1 cellular context compared by ENCODE assay signal in the genomic region with DNA sequence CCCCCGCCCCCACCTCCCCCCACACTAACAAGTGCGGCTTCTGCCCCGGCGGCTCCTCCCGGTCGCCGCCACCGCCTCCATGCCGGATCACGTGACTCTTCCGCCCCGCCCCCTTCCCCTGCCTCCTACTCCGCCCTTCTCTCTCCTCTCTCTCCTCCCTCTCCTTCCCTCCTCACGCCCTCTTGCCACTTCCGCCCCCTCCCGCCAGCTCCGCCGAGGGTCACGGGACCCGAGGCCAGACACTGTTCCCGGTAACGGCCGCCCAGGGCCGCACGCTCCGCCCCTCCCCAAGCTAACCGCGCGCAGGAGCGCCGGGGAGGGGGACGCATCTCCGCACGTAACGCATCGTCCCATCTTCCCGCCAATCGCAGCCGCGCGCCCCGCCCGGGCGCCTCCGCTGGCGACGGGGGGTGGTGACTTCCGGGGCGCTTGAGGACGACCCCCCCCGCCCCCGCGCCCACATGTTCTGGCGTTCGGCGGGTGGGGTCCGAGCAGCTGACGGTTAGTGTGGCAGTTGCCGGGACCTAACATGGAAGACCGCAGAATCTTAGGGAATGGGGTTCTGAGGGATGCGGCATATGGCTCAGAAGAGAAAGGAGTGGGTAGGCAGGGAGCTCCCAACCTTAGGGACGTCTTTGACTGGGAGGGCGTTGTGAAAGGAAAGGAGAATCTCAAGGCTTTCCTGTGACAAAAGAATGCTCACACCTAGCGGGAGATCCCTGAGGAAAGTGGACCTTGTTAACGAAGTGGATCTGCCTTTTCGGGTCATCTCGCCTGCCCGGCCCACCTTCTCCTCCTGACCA.
A peak's percentile ranks its signal among the peaks of the same experiment; 100 is the strongest.
TF ChIP-seq lines count a peak whose summit lies in the region.

A gene with protein sequence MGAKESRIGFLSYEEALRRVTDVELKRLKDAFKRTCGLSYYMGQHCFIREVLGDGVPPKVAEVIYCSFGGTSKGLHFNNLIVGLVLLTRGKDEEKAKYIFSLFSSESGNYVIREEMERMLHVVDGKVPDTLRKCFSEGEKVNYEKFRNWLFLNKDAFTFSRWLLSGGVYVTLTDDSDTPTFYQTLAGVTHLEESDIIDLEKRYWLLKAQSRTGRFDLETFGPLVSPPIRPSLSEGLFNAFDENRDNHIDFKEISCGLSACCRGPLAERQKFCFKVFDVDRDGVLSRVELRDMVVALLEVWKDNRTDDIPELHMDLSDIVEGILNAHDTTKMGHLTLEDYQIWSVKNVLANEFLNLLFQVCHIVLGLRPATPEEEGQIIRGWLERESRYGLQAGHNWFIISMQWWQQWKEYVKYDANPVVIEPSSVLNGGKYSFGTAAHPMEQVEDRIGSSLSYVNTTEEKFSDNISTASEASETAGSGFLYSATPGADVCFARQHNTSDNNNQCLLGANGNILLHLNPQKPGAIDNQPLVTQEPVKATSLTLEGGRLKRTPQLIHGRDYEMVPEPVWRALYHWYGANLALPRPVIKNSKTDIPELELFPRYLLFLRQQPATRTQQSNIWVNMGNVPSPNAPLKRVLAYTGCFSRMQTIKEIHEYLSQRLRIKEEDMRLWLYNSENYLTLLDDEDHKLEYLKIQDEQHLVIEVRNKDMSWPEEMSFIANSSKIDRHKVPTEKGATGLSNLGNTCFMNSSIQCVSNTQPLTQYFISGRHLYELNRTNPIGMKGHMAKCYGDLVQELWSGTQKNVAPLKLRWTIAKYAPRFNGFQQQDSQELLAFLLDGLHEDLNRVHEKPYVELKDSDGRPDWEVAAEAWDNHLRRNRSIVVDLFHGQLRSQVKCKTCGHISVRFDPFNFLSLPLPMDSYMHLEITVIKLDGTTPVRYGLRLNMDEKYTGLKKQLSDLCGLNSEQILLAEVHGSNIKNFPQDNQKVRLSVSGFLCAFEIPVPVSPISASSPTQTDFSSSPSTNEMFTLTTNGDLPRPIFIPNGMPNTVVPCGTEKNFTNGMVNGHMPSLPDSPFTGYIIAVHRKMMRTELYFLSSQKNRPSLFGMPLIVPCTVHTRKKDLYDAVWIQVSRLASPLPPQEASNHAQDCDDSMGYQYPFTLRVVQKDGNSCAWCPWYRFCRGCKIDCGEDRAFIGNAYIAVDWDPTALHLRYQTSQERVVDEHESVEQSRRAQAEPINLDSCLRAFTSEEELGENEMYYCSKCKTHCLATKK (N-terminal part only) (minus strand): TSS at position 92 of the 803 bp plus-strand sequence. CDS start 194 bp downstream, outside the sequence.

TF ChIP-seq in HepG2, 621 proteins besides CTCF, POLR2A, EP300 and RAD21 (continued from another document and continues in another):
- TF ChIP-seq, protein P1, sequence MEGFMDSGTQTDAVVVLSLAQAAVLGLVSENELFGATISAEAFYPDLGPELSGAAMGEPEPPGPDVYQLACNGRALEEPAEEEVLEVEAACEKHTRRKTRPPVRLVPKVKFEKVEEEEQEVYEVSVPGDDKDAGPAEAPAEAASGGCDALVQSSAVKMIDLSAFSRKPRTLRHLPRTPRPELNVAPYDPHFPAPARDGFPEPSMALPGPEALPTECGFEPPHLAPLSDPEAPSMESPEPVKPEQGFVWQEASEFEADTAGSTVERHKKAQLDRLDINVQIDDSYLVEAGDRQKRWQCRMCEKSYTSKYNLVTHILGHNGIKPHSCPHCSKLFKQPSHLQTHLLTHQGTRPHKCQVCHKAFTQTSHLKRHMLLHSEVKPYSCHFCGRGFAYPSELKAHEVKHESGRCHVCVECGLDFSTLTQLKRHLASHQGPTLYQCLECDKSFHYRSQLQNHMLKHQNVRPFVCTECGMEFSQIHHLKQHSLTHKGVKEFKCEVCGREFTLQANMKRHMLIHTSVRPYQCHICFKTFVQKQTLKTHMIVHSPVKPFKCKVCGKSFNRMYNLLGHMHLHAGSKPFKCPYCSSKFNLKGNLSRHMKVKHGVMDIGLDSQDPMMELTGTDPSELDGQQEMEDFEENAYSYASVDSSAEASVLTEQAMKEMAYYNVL (CRISPR knock-in tag; IDR thresholded peaks at IDR 0.05; ENCODE audit: borderline replicate concordance) = no peak; the same call in 1 of the 2 replicates
- TF ChIP-seq ZFP36 (IDR thresholded peaks at IDR 0.05; ENCODE audit: borderline replicate concordance, low read depth, low read length, partially characterized antibody) (no peak), ZNF550 (CRISPR knock-in tag; IDR thresholded peaks at IDR 0.05; ENCODE audit: borderline replicate concordance) (no peak), ZMYM2 (CRISPR knock-in tag; IDR thresholded peaks at IDR 0.05) (no peak), RFX1 (IDR thresholded peaks at IDR 0.05) (no peak), PRPF4 (IDR thresholded peaks at IDR 0.05; ENCODE audit: low read depth, low read length, poor library complexity, severe bottlenecking) (no peak), ZFP1 (CRISPR knock-in tag; IDR thresholded peaks at IDR 0.05) (no peak), ZSCAN9 (CRISPR knock-in tag; IDR thresholded peaks at IDR 0.05; ENCODE audit: borderline replicate concordance) (peak; percentile 42; the same call in 1 of the 2 replicates), ZNF343 (CRISPR knock-in tag; IDR thresholded peaks at IDR 0.05) (no peak; the same call in none of the 2 replicates), NFIB (CRISPR knock-in tag; IDR thresholded peaks at IDR 0.05; ENCODE audit: borderline replicate concordance) (no peak), MIXL1 (CRISPR knock-in tag; IDR thresholded peaks at IDR 0.05) (peak; percentile 74), HMG20A (CRISPR knock-in tag; IDR thresholded peaks at IDR 0.05; ENCODE audit: borderline replicate concordance) (peak; percentile 11; the same call in 1 of the 2 replicates)
- TF ChIP-seq, protein P2, sequence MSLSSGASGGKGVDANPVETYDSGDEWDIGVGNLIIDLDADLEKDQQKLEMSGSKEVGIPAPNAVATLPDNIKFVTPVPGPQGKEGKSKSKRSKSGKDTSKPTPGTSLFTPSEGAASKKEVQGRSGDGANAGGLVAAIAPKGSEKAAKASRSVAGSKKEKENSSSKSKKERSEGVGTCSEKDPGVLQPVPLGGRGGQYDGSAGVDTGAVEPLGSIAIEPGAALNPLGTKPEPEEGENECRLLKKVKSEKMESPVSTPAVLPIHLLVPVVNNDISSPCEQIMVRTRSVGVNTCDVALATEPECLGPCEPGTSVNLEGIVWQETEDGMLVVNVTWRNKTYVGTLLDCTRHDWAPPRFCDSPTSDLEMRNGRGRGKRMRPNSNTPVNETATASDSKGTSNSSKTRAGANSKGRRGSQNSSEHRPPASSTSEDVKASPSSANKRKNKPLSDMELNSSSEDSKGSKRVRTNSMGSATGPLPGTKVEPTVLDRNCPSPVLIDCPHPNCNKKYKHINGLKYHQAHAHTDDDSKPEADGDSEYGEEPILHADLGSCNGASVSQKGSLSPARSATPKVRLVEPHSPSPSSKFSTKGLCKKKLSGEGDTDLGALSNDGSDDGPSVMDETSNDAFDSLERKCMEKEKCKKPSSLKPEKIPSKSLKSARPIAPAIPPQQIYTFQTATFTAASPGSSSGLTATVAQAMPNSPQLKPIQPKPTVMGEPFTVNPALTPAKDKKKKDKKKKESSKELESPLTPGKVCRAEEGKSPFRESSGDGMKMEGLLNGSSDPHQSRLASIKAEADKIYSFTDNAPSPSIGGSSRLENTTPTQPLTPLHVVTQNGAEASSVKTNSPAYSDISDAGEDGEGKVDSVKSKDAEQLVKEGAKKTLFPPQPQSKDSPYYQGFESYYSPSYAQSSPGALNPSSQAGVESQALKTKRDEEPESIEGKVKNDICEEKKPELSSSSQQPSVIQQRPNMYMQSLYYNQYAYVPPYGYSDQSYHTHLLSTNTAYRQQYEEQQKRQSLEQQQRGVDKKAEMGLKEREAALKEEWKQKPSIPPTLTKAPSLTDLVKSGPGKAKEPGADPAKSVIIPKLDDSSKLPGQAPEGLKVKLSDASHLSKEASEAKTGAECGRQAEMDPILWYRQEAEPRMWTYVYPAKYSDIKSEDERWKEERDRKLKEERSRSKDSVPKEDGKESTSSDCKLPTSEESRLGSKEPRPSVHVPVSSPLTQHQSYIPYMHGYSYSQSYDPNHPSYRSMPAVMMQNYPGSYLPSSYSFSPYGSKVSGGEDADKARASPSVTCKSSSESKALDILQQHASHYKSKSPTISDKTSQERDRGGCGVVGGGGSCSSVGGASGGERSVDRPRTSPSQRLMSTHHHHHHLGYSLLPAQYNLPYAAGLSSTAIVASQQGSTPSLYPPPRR (CRISPR knock-in tag; IDR thresholded peaks at IDR 0.05; ENCODE audit: borderline replicate concordance) = peak; percentile 64
- TF ChIP-seq, protein P3, sequence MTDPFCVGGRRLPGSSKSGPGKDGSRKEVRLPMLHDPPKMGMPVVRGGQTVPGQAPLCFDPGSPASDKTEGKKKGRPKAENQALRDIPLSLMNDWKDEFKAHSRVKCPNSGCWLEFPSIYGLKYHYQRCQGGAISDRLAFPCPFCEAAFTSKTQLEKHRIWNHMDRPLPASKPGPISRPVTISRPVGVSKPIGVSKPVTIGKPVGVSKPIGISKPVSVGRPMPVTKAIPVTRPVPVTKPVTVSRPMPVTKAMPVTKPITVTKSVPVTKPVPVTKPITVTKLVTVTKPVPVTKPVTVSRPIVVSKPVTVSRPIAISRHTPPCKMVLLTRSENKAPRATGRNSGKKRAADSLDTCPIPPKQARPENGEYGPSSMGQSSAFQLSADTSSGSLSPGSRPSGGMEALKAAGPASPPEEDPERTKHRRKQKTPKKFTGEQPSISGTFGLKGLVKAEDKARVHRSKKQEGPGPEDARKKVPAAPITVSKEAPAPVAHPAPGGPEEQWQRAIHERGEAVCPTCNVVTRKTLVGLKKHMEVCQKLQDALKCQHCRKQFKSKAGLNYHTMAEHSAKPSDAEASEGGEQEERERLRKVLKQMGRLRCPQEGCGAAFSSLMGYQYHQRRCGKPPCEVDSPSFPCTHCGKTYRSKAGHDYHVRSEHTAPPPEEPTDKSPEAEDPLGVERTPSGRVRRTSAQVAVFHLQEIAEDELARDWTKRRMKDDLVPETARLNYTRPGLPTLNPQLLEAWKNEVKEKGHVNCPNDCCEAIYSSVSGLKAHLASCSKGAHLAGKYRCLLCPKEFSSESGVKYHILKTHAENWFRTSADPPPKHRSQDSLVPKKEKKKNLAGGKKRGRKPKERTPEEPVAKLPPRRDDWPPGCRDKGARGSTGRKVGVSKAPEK (CRISPR knock-in tag; IDR thresholded peaks at IDR 0.05; ENCODE audit: borderline replicate concordance) = no peak
- TF ChIP-seq, protein P4, sequence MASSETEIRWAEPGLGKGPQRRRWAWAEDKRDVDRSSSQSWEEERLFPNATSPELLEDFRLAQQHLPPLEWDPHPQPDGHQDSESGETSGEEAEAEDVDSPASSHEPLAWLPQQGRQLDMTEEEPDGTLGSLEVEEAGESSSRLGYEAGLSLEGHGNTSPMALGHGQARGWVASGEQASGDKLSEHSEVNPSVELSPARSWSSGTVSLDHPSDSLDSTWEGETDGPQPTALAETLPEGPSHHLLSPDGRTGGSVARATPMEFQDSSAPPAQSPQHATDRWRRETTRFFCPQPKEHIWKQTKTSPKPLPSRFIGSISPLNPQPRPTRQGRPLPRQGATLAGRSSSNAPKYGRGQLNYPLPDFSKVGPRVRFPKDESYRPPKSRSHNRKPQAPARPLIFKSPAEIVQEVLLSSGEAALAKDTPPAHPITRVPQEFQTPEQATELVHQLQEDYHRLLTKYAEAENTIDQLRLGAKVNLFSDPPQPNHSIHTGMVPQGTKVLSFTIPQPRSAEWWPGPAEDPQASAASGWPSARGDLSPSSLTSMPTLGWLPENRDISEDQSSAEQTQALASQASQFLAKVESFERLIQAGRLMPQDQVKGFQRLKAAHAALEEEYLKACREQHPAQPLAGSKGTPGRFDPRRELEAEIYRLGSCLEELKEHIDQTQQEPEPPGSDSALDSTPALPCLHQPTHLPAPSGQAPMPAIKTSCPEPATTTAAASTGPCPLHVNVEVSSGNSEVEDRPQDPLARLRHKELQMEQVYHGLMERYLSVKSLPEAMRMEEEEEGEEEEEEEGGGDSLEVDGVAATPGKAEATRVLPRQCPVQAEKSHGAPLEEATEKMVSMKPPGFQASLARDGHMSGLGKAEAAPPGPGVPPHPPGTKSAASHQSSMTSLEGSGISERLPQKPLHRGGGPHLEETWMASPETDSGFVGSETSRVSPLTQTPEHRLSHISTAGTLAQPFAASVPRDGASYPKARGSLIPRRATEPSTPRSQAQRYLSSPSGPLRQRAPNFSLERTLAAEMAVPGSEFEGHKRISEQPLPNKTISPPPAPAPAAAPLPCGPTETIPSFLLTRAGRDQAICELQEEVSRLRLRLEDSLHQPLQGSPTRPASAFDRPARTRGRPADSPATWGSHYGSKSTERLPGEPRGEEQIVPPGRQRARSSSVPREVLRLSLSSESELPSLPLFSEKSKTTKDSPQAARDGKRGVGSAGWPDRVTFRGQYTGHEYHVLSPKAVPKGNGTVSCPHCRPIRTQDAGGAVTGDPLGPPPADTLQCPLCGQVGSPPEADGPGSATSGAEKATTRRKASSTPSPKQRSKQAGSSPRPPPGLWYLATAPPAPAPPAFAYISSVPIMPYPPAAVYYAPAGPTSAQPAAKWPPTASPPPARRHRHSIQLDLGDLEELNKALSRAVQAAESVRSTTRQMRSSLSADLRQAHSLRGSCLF (CRISPR knock-in tag; IDR thresholded peaks at IDR 0.05; ENCODE audit: borderline replicate concordance) = no peak
- TF ChIP-seq, protein P5, sequence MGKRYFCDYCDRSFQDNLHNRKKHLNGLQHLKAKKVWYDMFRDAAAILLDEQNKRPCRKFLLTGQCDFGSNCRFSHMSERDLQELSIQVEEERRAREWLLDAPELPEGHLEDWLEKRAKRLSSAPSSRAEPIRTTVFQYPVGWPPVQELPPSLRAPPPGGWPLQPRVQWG (CRISPR knock-in tag; IDR thresholded peaks at IDR 0.05; ENCODE audit: borderline replicate concordance, low read depth) = no peak
- TF ChIP-seq, protein P6, sequence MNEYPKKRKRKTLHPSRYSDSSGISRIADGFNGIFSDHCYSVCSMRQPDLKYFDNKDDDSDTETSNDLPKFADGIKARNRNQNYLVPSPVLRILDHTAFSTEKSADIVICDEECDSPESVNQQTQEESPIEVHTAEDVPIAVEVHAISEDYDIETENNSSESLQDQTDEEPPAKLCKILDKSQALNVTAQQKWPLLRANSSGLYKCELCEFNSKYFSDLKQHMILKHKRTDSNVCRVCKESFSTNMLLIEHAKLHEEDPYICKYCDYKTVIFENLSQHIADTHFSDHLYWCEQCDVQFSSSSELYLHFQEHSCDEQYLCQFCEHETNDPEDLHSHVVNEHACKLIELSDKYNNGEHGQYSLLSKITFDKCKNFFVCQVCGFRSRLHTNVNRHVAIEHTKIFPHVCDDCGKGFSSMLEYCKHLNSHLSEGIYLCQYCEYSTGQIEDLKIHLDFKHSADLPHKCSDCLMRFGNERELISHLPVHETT (CRISPR knock-in tag; conservative IDR thresholded peaks at IDR 0.05) = peak; percentile 100
- TF ChIP-seq, protein P7, sequence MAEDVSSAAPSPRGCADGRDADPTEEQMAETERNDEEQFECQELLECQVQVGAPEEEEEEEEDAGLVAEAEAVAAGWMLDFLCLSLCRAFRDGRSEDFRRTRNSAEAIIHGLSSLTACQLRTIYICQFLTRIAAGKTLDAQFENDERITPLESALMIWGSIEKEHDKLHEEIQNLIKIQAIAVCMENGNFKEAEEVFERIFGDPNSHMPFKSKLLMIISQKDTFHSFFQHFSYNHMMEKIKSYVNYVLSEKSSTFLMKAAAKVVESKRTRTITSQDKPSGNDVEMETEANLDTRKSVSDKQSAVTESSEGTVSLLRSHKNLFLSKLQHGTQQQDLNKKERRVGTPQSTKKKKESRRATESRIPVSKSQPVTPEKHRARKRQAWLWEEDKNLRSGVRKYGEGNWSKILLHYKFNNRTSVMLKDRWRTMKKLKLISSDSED (CRISPR knock-in tag; IDR thresholded peaks at IDR 0.05) = no peak; the same call in 1 of the 2 replicates
